Comparison of ENCODE assay signal across 2 cellular contexts in genomic region chr2:119222863-119223520, GRCh38.
TF ChIP-seq lines count a peak whose summit lies in the region.

No MANE protein-coding gene starts in this region.

TF ChIP-seq in SK-N-SH, 30 proteins besides CTCF, POLR2A, EP300 and RAD21 (continued from another document):
- no peak for TF ChIP-seq RFX5 (IDR thresholded peaks at IDR 0.05; ENCODE audit: low read length)
- no peak for TF ChIP-seq SIN3A (IDR thresholded peaks at IDR 0.05; ENCODE audit: borderline replicate concordance, low read depth, low read length)

TF ChIP-seq in SK-N-SH treated with all-trans-retinoic acid at 6 μM for 48 hours, 23 proteins besides CTCF, POLR2A, EP300 and RAD21 (continued from another document):
- TF ChIP-seq BACH2 (CRISPR knock-in tag; IDR thresholded peaks at IDR 0.05; ENCODE audit: borderline replicate concordance) (no peak), ZNF70 (CRISPR knock-in tag; IDR thresholded peaks at IDR 0.05) (no peak), CSRNP3 (CRISPR knock-in tag; IDR thresholded peaks at IDR 0.05) (no peak), CSDC2 (CRISPR knock-in tag; IDR thresholded peaks at IDR 0.05) (no peak), ESRRG (CRISPR knock-in tag; IDR thresholded peaks at IDR 0.05) (no peak), TCF4 (CRISPR knock-in tag; IDR thresholded peaks at IDR 0.05; ENCODE audit: borderline replicate concordance) (no peak)
- TF ChIP-seq, protein P1, sequence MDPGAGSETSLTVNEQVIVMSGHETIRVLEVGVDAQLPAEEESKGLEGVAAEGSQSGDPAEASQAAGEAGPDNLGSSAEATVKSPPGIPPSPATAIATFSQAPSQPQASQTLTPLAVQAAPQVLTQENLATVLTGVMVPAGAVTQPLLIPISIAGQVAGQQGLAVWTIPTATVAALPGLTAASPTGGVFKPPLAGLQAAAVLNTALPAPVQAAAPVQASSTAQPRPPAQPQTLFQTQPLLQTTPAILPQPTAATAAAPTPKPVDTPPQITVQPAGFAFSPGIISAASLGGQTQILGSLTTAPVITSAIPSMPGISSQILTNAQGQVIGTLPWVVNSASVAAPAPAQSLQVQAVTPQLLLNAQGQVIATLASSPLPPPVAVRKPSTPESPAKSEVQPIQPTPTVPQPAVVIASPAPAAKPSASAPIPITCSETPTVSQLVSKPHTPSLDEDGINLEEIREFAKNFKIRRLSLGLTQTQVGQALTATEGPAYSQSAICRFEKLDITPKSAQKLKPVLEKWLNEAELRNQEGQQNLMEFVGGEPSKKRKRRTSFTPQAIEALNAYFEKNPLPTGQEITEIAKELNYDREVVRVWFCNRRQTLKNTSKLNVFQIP (CRISPR knock-in tag; IDR thresholded peaks at IDR 0.05; ENCODE audit: borderline replicate concordance, low read depth): no peak
